ENCODE assay signal across 23 cellular contexts in genomic region chr12:116892318-116892717, GRCh38. TPM values are rescaled to one million over a fixed set of nuclear protein-coding genes. Genes with fewer than 3 reads are reported as not detected.
DNase-seq lines count a peak whose midpoint lies in the region; ATAC-seq and TF ChIP-seq lines count a peak whose summit lies in the region.
"Had no signal": no experiment of that assay in that cellular context is flagged by ENCODE, and none has a peak within 500 bp of the region (broad histone marks: within the 10 kb centered on the region; RNA-seq: fewer than 3 reads in every experiment).

No MANE protein-coding gene starts in this region.

- H3K36me3 Mint-ChIP-seq in WTC11, result no peaks in the 10 kb centered on the region
- H3K36me3 Mint-ChIP-seq: memory B cell; naive thymus-derived CD4-positive, alpha-beta T cell had no signal

- peaks cover 9% of the 10 kb centered on the region for H3K9me3 Mint-ChIP-seq in WTC11
- H3K9me3 Mint-ChIP-seq: memory B cell; stimulated activated naive CD8-positive, alpha-beta T cell treated with anti-CD3 and anti-CD28 coated beads, Interleukin-15, Interleukin-2, amounts not matched to agents 100 ng/mL and 50 ng/mL, for 24 hours had no signal

- peak; percentile 69 for ATAC-seq in WTC11
- ATAC-seq in GM21737 (IDR thresholded peaks at IDR 0.05; ENCODE audit: unreplicated experiment), result no peak
- ATAC-seq in HG02610 (IDR thresholded peaks at IDR 0.05; ENCODE audit: unreplicated experiment), result no peak
- ATAC-seq: naive thymus-derived CD4-positive, alpha-beta T cell; sciatic nerve had no signal

- no peak overlapping the region for H3K27ac Mint-ChIP-seq in WTC11
- H3K27ac Mint-ChIP-seq: memory B cell; naive thymus-derived CD4-positive, alpha-beta T cell; stimulated activated naive CD8-positive, alpha-beta T cell treated with anti-CD3 and anti-CD28 coated beads, Interleukin-15, Interleukin-2, amounts not matched to agents 100 ng/mL and 50 ng/mL, for 24 hours had no signal

- POLR2A ChIA-PET in WTC11 (lab: Charles Lee), result no interaction called here

- CTCF ChIA-PET in WTC11 (lab: Charles Lee), result interaction anchor here (0.7 to 2.0 kb wide), 2 partner anchors 29 to 621 kb away, joined by 3 to 8 read pairs; no protein-coding TSS in a partner anchor

- H3K27me3 Mint-ChIP-seq in WTC11 (ENCODE audit: low read depth), result no peaks in the 10 kb centered on the region; the same call in 1 of the 2 replicates
- H3K27me3 Mint-ChIP-seq: memory B cell had no signal

- H3K4me1 Mint-ChIP-seq in WTC11, result 0 out of 2 replicates have a peak, but pooled peaks cover 2% of the 10 kb centered on the region
- H3K4me1 Mint-ChIP-seq: memory B cell; naive thymus-derived CD4-positive, alpha-beta T cell had no signal

- peak; percentile 28 for DNase-seq in A172 (ENCODE audit: low spot score)
- DNase-seq in Daoy (ENCODE audit: low read depth), result peak; percentile 33
- DNase-seq in NCI-H1694 (lab: John Stamatoyannopoulos, UW), result peak; percentile 39
- no peak for DNase-seq in WTC11 (ENCODE audit: low spot score)
- DNase-seq in amygdala (lab: John Stamatoyannopoulos, UW), result no peak
- DNase-seq in NCI-H2029 (lab: John Stamatoyannopoulos, UW), result no peak
- DNase-seq: activated naive CD4-positive, alpha-beta T cell treated with Interleukin-2 at 50 U/mL for 16 hours; cerebellar nuclear complex; effector CD8-positive, alpha-beta T cell; GDM1; naive thymus-derived CD4-positive, alpha-beta T cell; NCI-H1930; NCI-H526 treated with DMSO at 0.1 percent for 48 hours; ovary; RPMI8226; upper lobe of left lung had no signal

- H3K4me3 Mint-ChIP-seq in WTC11, result no peak overlapping the region
- H3K4me3 Mint-ChIP-seq: memory B cell; naive thymus-derived CD4-positive, alpha-beta T cell; stimulated activated naive CD8-positive, alpha-beta T cell treated with anti-CD3 and anti-CD28 coated beads, Interleukin-15, Interleukin-2, amounts not matched to agents 100 ng/mL and 50 ng/mL, for 24 hours had no signal

- TF ChIP-seq CTCF in WTC11 (IDR thresholded peaks at IDR 0.05), result no peak

TF ChIP-seq in WTC11, 78 proteins besides CTCF, POLR2A, EP300 and RAD21:
- TF ChIP-seq USF1 (CRISPR knock-in tag; IDR thresholded peaks at IDR 0.05) (peak; percentile 90), SOX15 (CRISPR knock-in tag; IDR thresholded peaks at IDR 0.05) (no peak), USF2 (CRISPR knock-in tag; IDR thresholded peaks at IDR 0.05) (peak; percentile 91), CBFB (CRISPR knock-in tag; IDR thresholded peaks at IDR 0.05; ENCODE audit: low read depth) (no peak), ATF2 (CRISPR knock-in tag; IDR thresholded peaks at IDR 0.05; ENCODE audit: borderline replicate concordance, low read depth) (no peak), E2F1 (CRISPR knock-in tag; IDR thresholded peaks at IDR 0.05) (no peak), JAZF1 (CRISPR knock-in tag; IDR thresholded peaks at IDR 0.05) (no peak)

RNA-seq across cellular contexts. Expression of gene HRK, which starts 11.1 kb away (rescaled TPM):
- total RNA-seq in A172 (2014; rRNA removed; shearing (Covaris generic)), result 0.55 and 0.86 TPM in 2 replicates
- 0.29 TPM in 1 of 2 replicates, not detected in the other for total RNA-seq in Daoy (2014; rRNA removed; shearing (Covaris generic))
- total RNA-seq in WTC11 (2021), result 1.4 to 3.5 TPM (median 1.6 TPM) in 3 replicates
- total RNA-seq: ascending aorta, hepatocyte had no signal

RNA-seq across cellular contexts. Expression of gene FBXW8, which starts 18.4 kb away (rescaled TPM):
- total RNA-seq in A172 (2014; rRNA removed; shearing (Covaris generic)), result 15.4 and 16.8 TPM in 2 replicates
- total RNA-seq in Daoy (2014; rRNA removed; shearing (Covaris generic)), result 13.2 and 14.6 TPM in 2 replicates
- 15.6 to 18.5 TPM (median 18.0 TPM) in 3 replicates for total RNA-seq in WTC11 (2021)

Comparison
In these comparisons a context has a peak if more than half of its experiments do, and no peak if none do; other contexts are left out.
1. DNase-seq: peak in A172 (single experiment), Daoy (single experiment) and NCI-H1694 (single experiment); none in WTC11 (single experiment), amygdala (0 of 56) and NCI-H2029 (single experiment).